In the genomic region with DNA sequence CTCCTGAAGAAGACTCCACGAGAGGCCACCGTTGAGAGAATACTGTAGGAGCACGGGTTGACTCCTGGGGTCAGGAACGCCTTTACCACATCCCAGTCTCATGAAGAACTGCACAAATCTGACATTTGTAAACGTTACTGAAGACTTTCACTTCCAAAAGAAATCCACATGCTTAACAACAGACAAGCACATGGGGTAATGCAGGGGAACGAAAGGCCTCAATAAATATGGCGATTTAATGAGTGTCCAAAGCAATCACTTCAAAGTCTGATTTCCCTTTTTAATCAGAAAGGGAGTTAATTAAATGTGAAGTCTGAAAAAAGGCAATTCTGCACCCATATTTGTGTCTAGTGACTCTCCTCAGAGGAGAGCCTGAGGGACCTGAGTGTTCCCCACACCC, we compare ENCODE assay signal across 27 cellular contexts.
"Had no signal": no experiment of that assay in that cellular context is flagged by ENCODE, and none has a peak within 500 bp of the region (broad histone marks: within the 10 kb centered on the region; RNA-seq: fewer than 3 reads in every experiment).

No MANE protein-coding gene starts in this region.

- H3K9me3 Mint-ChIP-seq: activated CD4-positive, alpha-beta T cell treated with anti-CD3 and anti-CD28 coated beads, Interleukin-2, amount 10 ng/mL, durations not matched to agents 24 days and 14 days; activated naive CD4-positive, alpha-beta T cell treated with anti-CD3 and anti-CD28 coated beads, Interleukin-2, amount 50 U/mL, for 24 hours; activated T-cell treated with anti-CD3 and anti-CD28 coated beads, Interleukin-2, amount 50 U/mL, for 24 hours; activated T-helper 1 cell treated with anti-CD3 and anti-CD28 coated beads, Interleukin-12 subunit alpha, Interleukin-12 subunit beta, Interleukin-2, Interleukin-4 antibody, amounts not matched to agents 30 ng/mL and 10 ng/mL and 1 ng/mL, durations not matched to agents 14 hours and 24 hours and 36 hours had no signal

- H3K9me3 ChIP-seq: ascending aorta, body of pancreas, Peyer's patch had no signal

- DNase-seq: activated CD4-positive, alpha-beta T cell treated with anti-CD3 and anti-CD28 coated beads for 1 hour; activated CD4-positive, alpha-beta T cell treated with anti-CD3 and anti-CD28 coated beads, Interleukin-2, amount 10 ng/mL, durations not matched to agents 24 days and 14 days; activated CD4-positive, alpha-beta T cell treated with anti-CD3 and anti-CD28 coated beads, Interleukin-2, amount 50 U/mL, for 48 hours; activated CD8-positive, alpha-beta memory T cell treated with anti-CD3 and anti-CD28 coated beads, Interleukin-2, amount 10 ng/mL, durations not matched to agents 7 days and 5 days; activated effector memory CD4-positive, alpha-beta T cell treated with Interleukin-2 at 50 U/mL for 16 hours; activated naive CD4-positive, alpha-beta T cell; activated T-cell treated with anti-CD3 and anti-CD28 coated beads, Interleukin-2, amount 50 U/mL, for 24 hours; IMR-90; KG1; NCI-H1417; NCI-H1694; NCI-H2029; NCI-H2107; NCI-H2171 treated with DMSO at 0.1 percent for 48 hours; NCI-H226; NCI-H526; NCI-H774; Peyer's patch; T-helper 17 cell; T-helper 9 cell had no signal

- H3K27ac Mint-ChIP-seq: activated CD4-positive, alpha-beta T cell treated with anti-CD3 and anti-CD28 coated beads, Interleukin-2, amount 10 ng/mL, durations not matched to agents 24 days and 14 days; activated CD8-positive, alpha-beta memory T cell treated with anti-CD3 and anti-CD28 coated beads, Interleukin-2, amount 10 ng/mL, durations not matched to agents 7 days and 5 days; activated naive CD4-positive, alpha-beta T cell treated with anti-CD3 and anti-CD28 coated beads, Interleukin-2, amount 50 U/mL, for 24 hours; activated T-cell treated with anti-CD3 and anti-CD28 coated beads, Interleukin-2, amount 50 U/mL, for 24 hours; activated T-helper 1 cell treated with anti-CD3 and anti-CD28 coated beads, Interleukin-12 subunit alpha, Interleukin-12 subunit beta, Interleukin-2, Interleukin-4 antibody, amounts not matched to agents 30 ng/mL and 10 ng/mL and 1 ng/mL, durations not matched to agents 14 hours and 24 hours and 36 hours; T-helper 17 cell; WTC11 had no signal

- H3K4me3 ChIP-seq: ascending aorta, body of pancreas, cardiac muscle cell, Peyer's patch had no signal

- H3K27ac ChIP-seq: ascending aorta, body of pancreas, cardiac muscle cell, Peyer's patch, RWPE1 had no signal

- H3K36me3 Mint-ChIP-seq: activated CD8-positive, alpha-beta memory T cell treated with anti-CD3 and anti-CD28 coated beads, Interleukin-2, amount 10 ng/mL, durations not matched to agents 7 days and 5 days; activated naive CD4-positive, alpha-beta T cell treated with anti-CD3 and anti-CD28 coated beads, Interleukin-2, amount 50 U/mL, for 24 hours; WTC11 had no signal

- H3K27me3 ChIP-seq: ascending aorta, body of pancreas, cardiac muscle cell, Peyer's patch had no signal

- ATAC-seq: activated CD8-positive, alpha-beta memory T cell treated with anti-CD3 and anti-CD28 coated beads, Interleukin-2, amount 10 ng/mL, durations not matched to agents 7 days and 5 days; T-helper 17 cell; WTC11 had no signal

- H3K4me1 ChIP-seq: body of pancreas, Peyer's patch had no signal

- H3K36me3 ChIP-seq: ascending aorta, Peyer's patch had no signal

- H3K4me3 Mint-ChIP-seq: activated CD4-positive, alpha-beta T cell treated with anti-CD3 and anti-CD28 coated beads, Interleukin-2, amount 10 ng/mL, durations not matched to agents 24 days and 14 days; activated CD8-positive, alpha-beta memory T cell treated with anti-CD3 and anti-CD28 coated beads, Interleukin-2, amount 10 ng/mL, durations not matched to agents 7 days and 5 days; activated naive CD4-positive, alpha-beta T cell treated with anti-CD3 and anti-CD28 coated beads, Interleukin-2, amount 50 U/mL, for 24 hours; activated T-cell treated with anti-CD3 and anti-CD28 coated beads, Interleukin-2, amount 50 U/mL, for 24 hours; activated T-helper 1 cell treated with anti-CD3 and anti-CD28 coated beads, Interleukin-12 subunit alpha, Interleukin-12 subunit beta, Interleukin-2, Interleukin-4 antibody, amounts not matched to agents 30 ng/mL and 10 ng/mL and 1 ng/mL, durations not matched to agents 14 hours and 24 hours and 36 hours; T-helper 17 cell; WTC11 had no signal

- H3K4me1 Mint-ChIP-seq: activated CD4-positive, alpha-beta T cell treated with anti-CD3 and anti-CD28 coated beads, Interleukin-2, amount 10 ng/mL, durations not matched to agents 24 days and 14 days; activated CD8-positive, alpha-beta memory T cell treated with anti-CD3 and anti-CD28 coated beads, Interleukin-2, amount 10 ng/mL, durations not matched to agents 7 days and 5 days; activated naive CD4-positive, alpha-beta T cell treated with anti-CD3 and anti-CD28 coated beads, Interleukin-2, amount 50 U/mL, for 24 hours; T-helper 17 cell; WTC11 had no signal
